24 cellular contexts compared by ENCODE assay signal in genomic region chr15:28923726-28924280, GRCh38. TPM values are rescaled to one million over a fixed set of nuclear protein-coding genes. Genes with fewer than 3 reads are reported as not detected.
A peak's percentile ranks its signal among the peaks of the same experiment; 100 is the strongest.
DNase-seq lines count a peak whose midpoint lies in the region; ATAC-seq, FAIRE-seq and TF ChIP-seq lines count a peak whose summit lies in the region.
"Had no signal": no experiment of that assay in that cellular context is flagged by ENCODE, and none has a peak within 500 bp of the region (broad histone marks: within the 10 kb centered on the region; RNA-seq: fewer than 3 reads in every experiment).

No MANE protein-coding gene starts in this region.

- H3K18ac ChIP-seq in H1 (ENCODE audit: extremely low read depth, low read length): no peak overlapping the region

- no peak for ATAC-seq in Right ventricle myocardium inferior
- ATAC-seq: left lung, right lobe of liver had no signal

- no peak overlapping the region for H2BK12ac ChIP-seq in H1 (ENCODE audit: low read depth, low read length)

- TF ChIP-seq RAD21 in H1 (IDR thresholded peaks at IDR 0.05 in 1 of 2, conservative IDR thresholded peaks at IDR 0.05 in 1 of 2; ENCODE audit: low read depth in 2 of 2, low read length in 2 of 2): no peak

- H2AFZ ChIP-seq in OCI-LY3 (ENCODE audit: low read depth, low read length) (peak overlapping the region; percentile 83), H1 (ENCODE audit: low read length) (no peak overlapping the region)

- H2BK5ac ChIP-seq in H1 (ENCODE audit: low read depth, low read length): no peak overlapping the region

- no peak overlapping the region for H2AK5ac ChIP-seq in H1 (ENCODE audit: low read depth, low read length)

- no peaks in the 10 kb centered on the region for H3K36me3 ChIP-seq in OCI-LY3 (replicated peaks; ENCODE audit: low read depth, low read length)
- H3K36me3 ChIP-seq in H1 (ENCODE audit: control insufficient read depth in 2 of 4, insufficient read depth in 4 of 4, low read length in 3 of 4): no peaks in the 10 kb centered on the region
- no peaks in the 10 kb centered on the region for H3K36me3 ChIP-seq in spleen
- H3K36me3 ChIP-seq: colonic mucosa, esophagus muscularis mucosa, left lung, right lobe of liver, thyroid gland had no signal

- no peak overlapping the region for H4K5ac ChIP-seq in H1 (ENCODE audit: insufficient read length, low read depth, low read length)

- TF ChIP-seq POLR2A in H1 (IDR thresholded peaks at IDR 0.05; ENCODE audit: control extremely low read depth in 1 of 2, low read depth in 2 of 2, low read length in 2 of 2) (no peak), spleen (IDR thresholded peaks at IDR 0.05) (no peak), GM12892 (IDR thresholded peaks at IDR 0.05; ENCODE audit: low read depth, low read length) (no peak)

- H4K20me1 ChIP-seq in OCI-LY3 (ENCODE audit: insufficient read depth, low read length) (no peaks in the 10 kb centered on the region), H1 (replicated peaks in 1 of 2; ENCODE audit: control insufficient read depth in 1 of 2, insufficient read depth in 2 of 2, low read length in 2 of 2) (no peaks in the 10 kb centered on the region)

- peak overlapping the region; percentile 65 for H3K9ac ChIP-seq in OCI-LY3 (ENCODE audit: low read length)
- no peak overlapping the region for H3K9ac ChIP-seq in H1 (replicated peaks in 1 of 4; ENCODE audit: extremely low read depth in 1 of 4, low read depth in 3 of 4, low read length in 3 of 4)
- H3K9ac ChIP-seq: BLaER1 treated with 17β-estradiol and CSF1 and Interleukin-3, amounts not matched to agents 10 nM and 100 nM had no signal

- no peaks in the 10 kb centered on the region for H3K23me2 ChIP-seq in H1 (ENCODE audit: low read depth, low read length)

- TF ChIP-seq CTCF in OCI-LY3 (IDR thresholded peaks at IDR 0.05; ENCODE audit: low read depth, low read length) (no peak), H1 (IDR thresholded peaks at IDR 0.05; ENCODE audit: control extremely low read depth in 1 of 3, insufficient read depth in 1 of 3, low read depth in 1 of 3, low read length in 3 of 3) (no peak), spleen (IDR thresholded peaks at IDR 0.05 in 8 of 11, conservative IDR thresholded peaks at IDR 0.05 in 3 of 11) (no peak)

- H3K4ac ChIP-seq in H1 (replicated peaks; ENCODE audit: insufficient read length, low read depth, low read length): no peak overlapping the region

- CTCF ChIA-PET in H1 (lab: Charles Lee; ENCODE audit: partially characterized antibody): interaction anchor here (2.6 to 6.9 kb wide), 2 partner anchors 13 to 71 kb away, joined by 8 to 78 read pairs; no protein-coding TSS in a partner anchor

- H3K4me1 ChIP-seq in OCI-LY3 (ENCODE audit: low read length) (peaks cover 69% of the 10 kb centered on the region), H1 (replicated peaks in 1 of 4; ENCODE audit: control insufficient read depth in 3 of 4, insufficient read depth in 4 of 4, low read length in 3 of 4) (peaks cover 0 to 5% (median 2%) of the 10 kb centered on the region in 4 experiments; a peak in 3 of 7 replicates), spleen (peaks cover 0 to 24% (median 0%) of the 10 kb centered on the region in 6 donors)
- H3K4me1 ChIP-seq: colonic mucosa, esophagus muscularis mucosa, left lung, right lobe of liver, thyroid gland had no signal

- H4K8ac ChIP-seq in H1 (ENCODE audit: extremely low read depth, insufficient read depth, low read length): 0 out of 2 replicates have a peak overlapping the region, but pooled peaks have one; percentile 2

- peak; percentile 10 for DNase-seq in cardiac septum (ENCODE audit: low spot score)
- no peak for DNase-seq in Right ventricle myocardium inferior (ENCODE audit: missing footprints)
- DNase-seq in H1 (ENCODE audit: low read depth in 1 of 2, low spot score in 2 of 2): no peak
- DNase-seq in spleen: peak; percentile 61
- DNase-seq in NCI-H748 (lab: John Stamatoyannopoulos, UW; ENCODE audit: unreplicated experiment): no peak
- DNase-seq in activated gamma-delta T cell (lab: John Stamatoyannopoulos, UW): no peak
- no peak for DNase-seq in GM12892 (ENCODE audit: insufficient read length)
- DNase-seq: activated CD8-positive, alpha-beta memory T cell treated with anti-CD3 and anti-CD28 coated beads for 24 hours; activated T-cell treated with anti-CD3 and anti-CD28 coated beads, Interleukin-2, amount 50 U/mL, for 24 hours; colonic mucosa; effector memory CD4-positive, alpha-beta T cell; foreskin melanocyte; left lung; NCI-H1105; NCI-H2029 treated with DMSO at 0.1 percent for 48 hours; NCI-H2227 treated with DMSO at 0.1 percent for 48 hours; NCI-H748 treated with DMSO at 0.1 percent for 48 hours; Right ventricle myocardium superior; thyroid gland had no signal

- H2BK120ac ChIP-seq in H1 (replicated peaks; ENCODE audit: low read depth, low read length): no peak overlapping the region

- WGBS in H1 (ENCODE audit: extremely low coverage in 1 of 2, insufficient coverage in 1 of 2, insufficient read length in 1 of 2, insufficient replicate concordance in 2 of 2, low coverage in 1 of 2, low lambda C conversion rate in 2 of 2, missing lambda C conversion rate in 1 of 2), 2 experiments: 84% methylated on average over 8 of the region's 8 CpGs; no CpG with 5 or more reads in 1 of the 2 experiments
- WGBS in spleen, 5 donors: 74 to 85% (median 77%) methylated on average over 8 of the region's 8 CpGs

- H3K27me3 ChIP-seq in OCI-LY3 (ENCODE audit: low read depth, low read length) (no peaks in the 10 kb centered on the region), H1 (replicated peaks in 1 of 4; ENCODE audit: control insufficient read depth in 3 of 4, extremely low read depth in 1 of 4, insufficient read depth in 3 of 4, low read length in 3 of 4) (no peaks in the 10 kb centered on the region), spleen (replicated peaks in 1 of 7) (peaks cover 0 to 17% (median 0%) of the 10 kb centered on the region in 7 donors)
- H3K27me3 ChIP-seq: colonic mucosa, esophagus muscularis mucosa, right lobe of liver, thyroid gland had no signal

- no peaks in the 10 kb centered on the region for H3K79me1 ChIP-seq in H1 (ENCODE audit: low read depth, low read length)

- FAIRE-seq in H1 (lab: Jason Lieb, UNC) (no peak), GM12892 (lab: Jason Lieb, UNC) (no peak)

- no peak overlapping the region for H3K56ac ChIP-seq in H1 (replicated peaks; ENCODE audit: insufficient read length, low read depth, low read length)

- H3K79me2 ChIP-seq in OCI-LY3 (ENCODE audit: low read length): no peaks in the 10 kb centered on the region
- H3K79me2 ChIP-seq in H1 (ENCODE audit: control insufficient read depth in 1 of 2, insufficient read depth in 2 of 2, low read length in 2 of 2): no peaks in the 10 kb centered on the region

- no peak overlapping the region for H3K14ac ChIP-seq in H1 (ENCODE audit: insufficient read length)

- H2BK20ac ChIP-seq in H1 (ENCODE audit: low read length): no peak overlapping the region

- H3K9me3 ChIP-seq in OCI-LY3 (ENCODE audit: insufficient read depth, low read length) (no peaks in the 10 kb centered on the region), H1 (ENCODE audit: insufficient read depth in 2 of 2, low read depth in 1 of 2, low read length in 1 of 2) (no peaks in the 10 kb centered on the region), spleen (no peaks in the 10 kb centered on the region)
- H3K9me3 ChIP-seq: BLaER1 treated with 17β-estradiol and CSF1 and Interleukin-3, amounts not matched to agents 10 nM and 100 nM; colonic mucosa; esophagus muscularis mucosa; left lung; right lobe of liver; thyroid gland had no signal

- H3K4me3 ChIP-seq in OCI-LY3 (ENCODE audit: low read length): peak overlapping the region; percentile 69
- H3K4me3 ChIP-seq in H1 (ENCODE audit: extremely low read depth in 1 of 4, insufficient read depth in 2 of 4, low read depth in 3 of 4, low read length in 4 of 4): no peak overlapping the region
- H3K4me3 ChIP-seq in spleen: no peak overlapping the region
- H3K4me3 ChIP-seq: BLaER1 treated with 17β-estradiol and CSF1 and Interleukin-3, amounts not matched to agents 10 nM and 100 nM; colonic mucosa; esophagus muscularis mucosa; left lung; right lobe of liver; thyroid gland had no signal

- intact Hi-C loops in cardiac septum (cut with DNase I) (no loop called here), Right ventricle myocardium inferior (cut with DNase I) (no loop called here), spleen (cut with DNase I; ENCODE audit: low total_unique reads) (no loop called here)

- TF ChIP-seq EP300 in H1 (IDR thresholded peaks at IDR 0.05; ENCODE audit: borderline replicate concordance in 1 of 2, low read depth in 2 of 2, low read length in 2 of 2): no peak

- POLR2A ChIA-PET in H1 (lab: Charles Lee; ENCODE audit: partially characterized antibody): no interaction called here

- no peak overlapping the region for H4K91ac ChIP-seq in H1 (replicated peaks; ENCODE audit: insufficient read length, low read length)

- H2BK15ac ChIP-seq in H1 (ENCODE audit: low read length): no peak overlapping the region

- peak overlapping the region; percentile 98 for H3K4me2 ChIP-seq in OCI-LY3 (ENCODE audit: low read length)
- no peak overlapping the region for H3K4me2 ChIP-seq in H1 (ENCODE audit: insufficient read depth in 1 of 2, low read depth in 2 of 2, low read length in 2 of 2)

- peak overlapping the region; percentile 89 for H3K27ac ChIP-seq in OCI-LY3 (ENCODE audit: low read length)
- H3K27ac ChIP-seq in H1 (ENCODE audit: low read depth, low read length): no peak overlapping the region
- H3K27ac ChIP-seq in spleen: no peak overlapping the region
- H3K27ac ChIP-seq: BLaER1 treated with 17β-estradiol and CSF1 and Interleukin-3, amounts not matched to agents 10 nM and 100 nM; colonic mucosa; esophagus muscularis mucosa; left lung; right lobe of liver; thyroid gland had no signal

- no peak overlapping the region for H3K23ac ChIP-seq in H1 (ENCODE audit: insufficient read length)

TF ChIP-seq in H1, 55 proteins besides CTCF, POLR2A, EP300 and RAD21 (continues in another document):
- TF ChIP-seq JUND (IDR thresholded peaks at IDR 0.05; ENCODE audit: low read length): no peak
- no peak for TF ChIP-seq JUN (IDR thresholded peaks at IDR 0.05; ENCODE audit: low read depth, low read length)
- no peak for TF ChIP-seq BCL11A (IDR thresholded peaks at IDR 0.05; ENCODE audit: low read depth in 2 of 2, low read length in 2 of 2)

RNA-seq across cellular contexts. Expression of gene APBA2, which starts 38.0 kb away (rescaled TPM):
- 0.57 TPM for total RNA-seq in cardiac septum
- total RNA-seq in Right ventricle myocardium inferior: 2.0 TPM
- 13.9 and 15.5 TPM in 2 replicates for total RNA-seq in H1 (2021; fragmentation: NEBNext Ultra II Directional; extraction: Animal tissue kit (Norgen Biotek cat#: 25700))
- polyA plus RNA-seq in H1 (2011; rRNA removed): 19.0 and 20.4 TPM in 2 replicates
- polyA plus RNA-seq in H1 (2011; cell fraction: cytosol; rRNA removed): 19.3 TPM
- polyA plus RNA-seq in H1 (2011; cell fraction: nucleus; rRNA removed): 38.3 TPM
- polyA plus RNA-seq in H1 (2012, experiment 1 of 2): 9.5 to 16.7 TPM (median 14.7 TPM) in 4 replicates
- polyA plus RNA-seq in H1 (2012, experiment 2 of 2): 9.8 TPM
- 8.2 TPM for polyA plus RNA-seq in H1 (2013, experiment 1 of 2)
- polyA plus RNA-seq in H1 (2013, experiment 2 of 2): 8.5 TPM
- 16.0 and 21.3 TPM in 2 replicates for polyA minus RNA-seq in H1 (2011; rRNA and poly(A)+ RNA removed)
- 10.5 TPM for polyA minus RNA-seq in H1 (2011; cell fraction: cytosol; rRNA and poly(A)+ RNA removed)
- 14.0 TPM for polyA minus RNA-seq in H1 (2011; cell fraction: nucleus; rRNA and poly(A)+ RNA removed)
- 10 to 100 TPM; 15.5 to 33.8 (median 19.2) TPM for total RNA-seq in spleen
- 1 to 10 TPM; 5.8 to 6.6 (median 6.4) TPM for polyA plus RNA-seq in spleen
- polyA plus RNA-seq in GM12892 (2012; ENCODE audit: missing spikeins): not detected
- total RNA-seq: LHCN-M2 had no signal

Comparison
In these comparisons a context has a peak if more than half of its experiments do, and no peak if none do; other contexts are left out.
1. DNase-seq: peak in cardiac septum (single experiment) and spleen (single experiment); none in Right ventricle myocardium inferior (single experiment), H1 (0 of 2), NCI-H748 (single experiment), activated gamma-delta T cell (single experiment) and GM12892 (single experiment).